ENCODE assay signal across 28 cellular contexts in genomic region chr3:10742031-10742671, GRCh38.
"Had no signal": no experiment of that assay in that cellular context is flagged by ENCODE, and none has a peak within 500 bp of the region (broad histone marks: within the 10 kb centered on the region; RNA-seq: fewer than 3 reads in every experiment).

No MANE protein-coding gene starts in this region.

- ATAC-seq: activated T-cell treated with anti-CD3 and anti-CD28 coated beads, Interleukin-2, amount 50 U/mL, for 4 hours; activated T-helper 17 cell treated with anti-CD3 and anti-CD28 coated beads, Interleukin-2, amount 50 U/mL, for 72 hours; effector memory CD8-positive, alpha-beta T cell; gastroesophageal sphincter; heart right ventricle; WTC11 had no signal

- H3K4me3 ChIP-seq: esophagus squamous epithelium, gastroesophageal sphincter, heart right ventricle had no signal

- H3K9me3 Mint-ChIP-seq: activated CD4-positive, alpha-beta memory T cell treated with anti-CD3 and anti-CD28 coated beads, Interleukin-2, amount 10 ng/mL, durations not matched to agents 7 days and 5 days; activated CD4-positive, alpha-beta T cell treated with anti-CD3 and anti-CD28 coated beads, Interleukin-2, amount 10 ng/mL, durations not matched to agents 7 days and 5 days; activated T-cell treated with anti-CD3 and anti-CD28 coated beads, Interleukin-2, amount 50 U/mL, for 4 hours; activated T-helper 17 cell treated with anti-CD3 and anti-CD28 coated beads, Interleukin-2, amount 50 U/mL, for 72 hours; central memory CD8-positive, alpha-beta T cell; effector memory CD8-positive, alpha-beta T cell; WTC11 had no signal

- H3K27ac Mint-ChIP-seq: activated CD4-positive, alpha-beta memory T cell treated with anti-CD3 and anti-CD28 coated beads, Interleukin-2, amount 10 ng/mL, durations not matched to agents 7 days and 5 days; activated CD4-positive, alpha-beta T cell treated with anti-CD3 and anti-CD28 coated beads, Interleukin-2, amount 10 ng/mL, durations not matched to agents 7 days and 5 days; activated naive CD8-positive, alpha-beta T cell; activated T-helper 17 cell treated with anti-CD3 and anti-CD28 coated beads, Interleukin-2, amount 50 U/mL, for 72 hours; effector memory CD8-positive, alpha-beta T cell; WTC11 had no signal

- H3K4me3 Mint-ChIP-seq: activated CD4-positive, alpha-beta memory T cell treated with anti-CD3 and anti-CD28 coated beads, Interleukin-2, amount 10 ng/mL, durations not matched to agents 7 days and 5 days; activated CD4-positive, alpha-beta T cell treated with anti-CD3 and anti-CD28 coated beads, Interleukin-2, amount 10 ng/mL, durations not matched to agents 7 days and 5 days; activated naive CD8-positive, alpha-beta T cell; activated T-cell treated with anti-CD3 and anti-CD28 coated beads, Interleukin-2, amount 50 U/mL, for 4 hours; activated T-helper 17 cell treated with anti-CD3 and anti-CD28 coated beads, Interleukin-2, amount 50 U/mL, for 72 hours; central memory CD8-positive, alpha-beta T cell; effector memory CD8-positive, alpha-beta T cell; WTC11 had no signal

- H3K36me3 ChIP-seq: brain microvascular endothelial cell, esophagus squamous epithelium, gastroesophageal sphincter, heart right ventricle had no signal

- H3K27ac ChIP-seq: brain microvascular endothelial cell, epithelial cell of prostate, esophagus squamous epithelium, gastroesophageal sphincter, heart right ventricle, VCaP had no signal

- DNase-seq: activated CD4-positive, alpha-beta memory T cell treated with anti-CD3 and anti-CD28 coated beads, Interleukin-2, amount 10 ng/mL, durations not matched to agents 7 days and 5 days; activated CD4-positive, alpha-beta T cell treated with anti-CD3 and anti-CD28 coated beads for 1 hour; activated CD4-positive, alpha-beta T cell treated with anti-CD3 and anti-CD28 coated beads for 4 hours; activated CD4-positive, alpha-beta T cell treated with anti-CD3 and anti-CD28 coated beads, Interleukin-2, amount 10 ng/mL, durations not matched to agents 7 days and 5 days; activated CD4-positive, alpha-beta T cell treated with anti-CD3 and anti-CD28 coated beads, Interleukin-2, amount 50 U/mL, for 4 hours; activated effector memory CD4-positive, alpha-beta T cell treated with Interleukin-2 at 50 U/mL for 16 hours; activated gamma-delta T cell treated with Interleukin-2 at 50 U/mL for 16 hours; activated naive CD4-positive, alpha-beta T cell treated with anti-CD3 and anti-CD28 coated beads, Interleukin-2, amount 50 U/mL, for 16 hours; activated naive CD4-positive, alpha-beta T cell treated with Interleukin-2 at 50 U/mL for 16 hours; activated T-cell treated with anti-CD3 and anti-CD28 coated beads, Interleukin-2, amount 50 U/mL, for 4 hours; amniotic stem cell; anterior cingulate cortex; brain microvascular endothelial cell; cortex of kidney; dermis blood vessel endothelial cell; effector CD4-positive, alpha-beta T cell; effector memory CD8-positive, alpha-beta T cell; esophagus squamous epithelium; foreskin melanocyte; heart right ventricle; T-helper 2 cell had no signal

- H3K9me3 ChIP-seq: esophagus squamous epithelium, gastroesophageal sphincter, heart right ventricle had no signal

- H3K36me3 Mint-ChIP-seq: activated naive CD8-positive, alpha-beta T cell; WTC11 had no signal
